In genomic region chr2:138787053-138787666, GRCh38 we compare ENCODE assay signal across 8 cellular contexts. TPM values are rescaled to one million over a fixed set of nuclear protein-coding genes. Genes with fewer than 3 reads are reported as not detected.
A peak's percentile ranks its signal among the peaks of the same experiment; 100 is the strongest.
DNase-seq lines count a peak whose midpoint lies in the region; ATAC-seq and TF ChIP-seq lines count a peak whose summit lies in the region.

No MANE protein-coding gene starts in this region.

- WGBS in right lobe of liver (ENCODE audit: insufficient coverage, low coverage, low lambda C conversion rate, missing lambda C conversion rate), result 12% methylated on average over 2 of the region's 2 CpGs

- TF ChIP-seq CTCF in C4-2B (conservative IDR thresholded peaks at IDR 0.05) (peak; percentile 82), astrocyte of the spinal cord (IDR thresholded peaks at IDR 0.05; ENCODE audit: low read depth, low read length) (peak; percentile 73), right lobe of liver (IDR thresholded peaks at IDR 0.05) (peak; percentile 69 to 86 (median 74))

- H3K27me3 Mint-ChIP-seq in activated T-helper 1 cell treated with anti-CD3 and anti-CD28 coated beads, Interleukin-12 subunit alpha, Interleukin-12 subunit beta, Interleukin-2, Interleukin-4 antibody, amounts not matched to agents 30 ng/mL and 10 ng/mL and 1 ng/mL, durations not matched to agents 14 hours and 24 hours and 36 hours (ENCODE audit: insufficient read depth), result peaks cover 7% of the 10 kb centered on the region

- H3K4me3 Mint-ChIP-seq in activated T-helper 1 cell treated with anti-CD3 and anti-CD28 coated beads, Interleukin-12 subunit alpha, Interleukin-12 subunit beta, Interleukin-2, Interleukin-4 antibody, amounts not matched to agents 30 ng/mL and 10 ng/mL and 1 ng/mL, durations not matched to agents 14 hours and 24 hours and 36 hours, result no peak overlapping the region

- intact Hi-C loops in right lobe of liver (cut with DNase I), result no loop called here
- intact Hi-C loops in activated T-helper 1 cell treated with anti-CD3 and anti-CD28 coated beads, Interleukin-12 subunit alpha, Interleukin-12 subunit beta, Interleukin-2, Interleukin-4 antibody, amounts not matched to agents 30 ng/mL and 10 ng/mL and 1 ng/mL, durations not matched to agents 14 hours and 24 hours and 36 hours (cut with micrococcal nuclease), result loop anchor here (1.0 kb wide), 1 partner anchor 921 kb away; no protein-coding TSS in a partner anchor

- DNase-seq in NCI-H128 (lab: John Stamatoyannopoulos, UW; ENCODE audit: unreplicated experiment), result peak; percentile 0
- DNase-seq in astrocyte of the spinal cord (ENCODE audit: low read depth, low spot score), result peak; percentile 59
- no peak for DNase-seq in right lobe of liver
- DNase-seq in activated T-helper 1 cell treated with anti-CD3 and anti-CD28 coated beads, Interleukin-12 subunit alpha, Interleukin-12 subunit beta, Interleukin-2, Interleukin-4 antibody, amounts not matched to agents 30 ng/mL and 10 ng/mL and 1 ng/mL, durations not matched to agents 14 hours and 24 hours and 36 hours (ENCODE audit: low spot score), result no peak
- no peak for DNase-seq in occipital lobe (lab: John Stamatoyannopoulos, UW)
- no peak for DNase-seq in ureter (ENCODE audit: low spot score)

- ATAC-seq in GM18868 (IDR thresholded peaks at IDR 0.05; ENCODE audit: unreplicated experiment) (peak; percentile 65), right lobe of liver (peak; percentile 73 to 89 (median 82))

- no peak overlapping the region for H3K27ac Mint-ChIP-seq in activated T-helper 1 cell treated with anti-CD3 and anti-CD28 coated beads, Interleukin-12 subunit alpha, Interleukin-12 subunit beta, Interleukin-2, Interleukin-4 antibody, amounts not matched to agents 30 ng/mL and 10 ng/mL and 1 ng/mL, durations not matched to agents 14 hours and 24 hours and 36 hours

- H3K9me3 Mint-ChIP-seq in activated T-helper 1 cell treated with anti-CD3 and anti-CD28 coated beads, Interleukin-12 subunit alpha, Interleukin-12 subunit beta, Interleukin-2, Interleukin-4 antibody, amounts not matched to agents 30 ng/mL and 10 ng/mL and 1 ng/mL, durations not matched to agents 14 hours and 24 hours and 36 hours, result no peaks in the 10 kb centered on the region

- H3K36me3 ChIP-seq in right lobe of liver, result no peaks in the 10 kb centered on the region

- in situ Hi-C loops in astrocyte of the spinal cord (cut with HindIII; ENCODE audit: low sequenced_read_pairs), result no loop called here

- H3K4me3 ChIP-seq in astrocyte of the spinal cord (ENCODE audit: low read depth, low read length), result no peak overlapping the region
- H3K4me3 ChIP-seq in right lobe of liver, result no peak overlapping the region

- no peak for TF ChIP-seq POLR2A in right lobe of liver (IDR thresholded peaks at IDR 0.05)

- H3K9me3 ChIP-seq in right lobe of liver, result no peaks in the 10 kb centered on the region

- no peaks in the 10 kb centered on the region for H3K4me1 Mint-ChIP-seq in activated T-helper 1 cell treated with anti-CD3 and anti-CD28 coated beads, Interleukin-12 subunit alpha, Interleukin-12 subunit beta, Interleukin-2, Interleukin-4 antibody, amounts not matched to agents 30 ng/mL and 10 ng/mL and 1 ng/mL, durations not matched to agents 14 hours and 24 hours and 36 hours (ENCODE audit: low read depth)

- no peaks in the 10 kb centered on the region for H3K27me3 ChIP-seq in right lobe of liver

- peaks cover 0 to 5% (median 0%) of the 10 kb centered on the region in 4 donors for H3K4me1 ChIP-seq in right lobe of liver

- H3K27ac ChIP-seq in C4-2B (no peak overlapping the region), right lobe of liver (no peak overlapping the region)

- no peaks in the 10 kb centered on the region for H3K36me3 Mint-ChIP-seq in activated T-helper 1 cell treated with anti-CD3 and anti-CD28 coated beads, Interleukin-12 subunit alpha, Interleukin-12 subunit beta, Interleukin-2, Interleukin-4 antibody, amounts not matched to agents 30 ng/mL and 10 ng/mL and 1 ng/mL, durations not matched to agents 14 hours and 24 hours and 36 hours (ENCODE audit: low read depth)

RNA-seq across cellular contexts. Expression of gene NXPH2, which starts 7.0 kb away (rescaled TPM):
- total RNA-seq in right lobe of liver (not detected), occipital lobe (30.4 TPM), ureter (not detected)
- not detected in 2 replicates for total RNA-seq in activated T-helper 1 cell treated with anti-CD3 and anti-CD28 coated beads, Interleukin-12 subunit alpha, Interleukin-12 subunit beta, Interleukin-2, Interleukin-4 antibody, amounts not matched to agents 30 ng/mL and 10 ng/mL and 1 ng/mL, durations not matched to agents 14 hours and 24 hours and 36 hours

Comparison
In these comparisons a context has a peak if more than half of its experiments do, and no peak if none do; other contexts are left out.
1. DNase-seq: peak in NCI-H128 (single experiment) and astrocyte of the spinal cord (single experiment); none in right lobe of liver (0 of 3), activated T-helper 1 cell treated with anti-CD3 and anti-CD28 coated beads, Interleukin-12 subunit alpha, Interleukin-12 subunit beta, Interleukin-2, Interleukin-4 antibody, amounts not matched to agents 30 ng/mL and 10 ng/mL and 1 ng/mL, durations not matched to agents 14 hours and 24 hours and 36 hours (single experiment), occipital lobe (single experiment) and ureter (single experiment).
2. RNA of gene NXPH2, which starts 7.0 kb away (total RNA-seq): 30.4 TPM in occipital lobe (single experiment); not detected in right lobe of liver, not detected in activated T-helper 1 cell treated with anti-CD3 and anti-CD28 coated beads, Interleukin-12 subunit alpha, Interleukin-12 subunit beta, Interleukin-2, Interleukin-4 antibody, amounts not matched to agents 30 ng/mL and 10 ng/mL and 1 ng/mL, durations not matched to agents 14 hours and 24 hours and 36 hours and not detected in ureter (single experiment); every median in the first group is over 10 times any median in the second.
3. Peak in every context shown above with its lines, with median percentiles within 50 percentile points of each other: CTCF ChIP-seq.